1 cellular context compared by ENCODE assay signal in the genomic region with DNA sequence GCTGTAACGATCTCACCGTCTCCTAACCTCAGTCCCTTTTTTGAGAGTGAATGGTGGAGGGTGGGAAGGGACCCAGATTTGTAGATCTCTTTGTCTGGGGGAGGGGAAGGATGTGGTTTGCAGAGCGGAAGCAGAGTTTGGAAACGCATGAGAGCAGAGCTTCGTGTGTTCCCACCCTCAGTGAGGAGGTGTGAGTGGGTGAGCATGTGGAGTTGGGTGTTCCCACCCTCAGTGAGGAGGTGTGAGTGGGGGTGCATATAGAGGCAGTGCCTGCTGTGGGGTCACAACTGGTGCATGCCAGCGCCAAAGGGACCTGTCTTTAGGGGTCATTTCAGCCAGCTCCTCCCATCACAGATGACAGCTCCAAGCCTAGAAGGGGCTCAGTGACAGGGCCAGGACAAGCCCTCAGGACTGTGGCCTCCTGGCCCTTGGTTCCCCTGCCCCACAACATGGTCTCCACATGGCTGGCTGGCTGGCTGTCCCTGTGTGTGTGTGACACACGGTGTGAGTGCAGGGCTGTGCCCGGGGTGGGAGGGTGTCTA.
TF ChIP-seq lines count a peak whose summit lies in the region.

No MANE protein-coding gene starts in this region.

TF ChIP-seq in K562, 482 proteins besides CTCF, POLR2A, EP300 and RAD21 (continued from another document):
- TF ChIP-seq, protein P1, sequence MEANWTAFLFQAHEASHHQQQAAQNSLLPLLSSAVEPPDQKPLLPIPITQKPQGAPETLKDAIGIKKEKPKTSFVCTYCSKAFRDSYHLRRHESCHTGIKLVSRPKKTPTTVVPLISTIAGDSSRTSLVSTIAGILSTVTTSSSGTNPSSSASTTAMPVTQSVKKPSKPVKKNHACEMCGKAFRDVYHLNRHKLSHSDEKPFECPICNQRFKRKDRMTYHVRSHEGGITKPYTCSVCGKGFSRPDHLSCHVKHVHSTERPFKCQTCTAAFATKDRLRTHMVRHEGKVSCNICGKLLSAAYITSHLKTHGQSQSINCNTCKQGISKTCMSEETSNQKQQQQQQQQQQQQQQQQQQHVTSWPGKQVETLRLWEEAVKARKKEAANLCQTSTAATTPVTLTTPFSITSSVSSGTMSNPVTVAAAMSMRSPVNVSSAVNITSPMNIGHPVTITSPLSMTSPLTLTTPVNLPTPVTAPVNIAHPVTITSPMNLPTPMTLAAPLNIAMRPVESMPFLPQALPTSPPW (CRISPR knock-in tag; IDR thresholded peaks at IDR 0.05): peak; percentile 31; the same call in 1 of the 2 replicates
- TF ChIP-seq ERF (CRISPR knock-in tag; IDR thresholded peaks at IDR 0.05): 0 out of 2 replicates have a peak, but pooled peaks have one; percentile 54
- no peak for TF ChIP-seq SMARCA5 (IDR thresholded peaks at IDR 0.05)
- TF ChIP-seq, protein P2, sequence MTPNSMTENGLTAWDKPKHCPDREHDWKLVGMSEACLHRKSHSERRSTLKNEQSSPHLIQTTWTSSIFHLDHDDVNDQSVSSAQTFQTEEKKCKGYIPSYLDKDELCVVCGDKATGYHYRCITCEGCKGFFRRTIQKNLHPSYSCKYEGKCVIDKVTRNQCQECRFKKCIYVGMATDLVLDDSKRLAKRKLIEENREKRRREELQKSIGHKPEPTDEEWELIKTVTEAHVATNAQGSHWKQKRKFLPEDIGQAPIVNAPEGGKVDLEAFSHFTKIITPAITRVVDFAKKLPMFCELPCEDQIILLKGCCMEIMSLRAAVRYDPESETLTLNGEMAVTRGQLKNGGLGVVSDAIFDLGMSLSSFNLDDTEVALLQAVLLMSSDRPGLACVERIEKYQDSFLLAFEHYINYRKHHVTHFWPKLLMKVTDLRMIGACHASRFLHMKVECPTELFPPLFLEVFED (CRISPR knock-in tag; conservative IDR thresholded peaks at IDR 0.05): 0 out of 2 replicates have a peak, but pooled peaks have one; percentile 38
- TF ChIP-seq RAD51 (IDR thresholded peaks at IDR 0.05; ENCODE audit: borderline replicate concordance, low read depth): no peak
- TF ChIP-seq NFIC (IDR thresholded peaks at IDR 0.05): no peak
- no peak for TF ChIP-seq RFX7 (CRISPR knock-in tag; IDR thresholded peaks at IDR 0.05)
- TF ChIP-seq, protein P3, sequence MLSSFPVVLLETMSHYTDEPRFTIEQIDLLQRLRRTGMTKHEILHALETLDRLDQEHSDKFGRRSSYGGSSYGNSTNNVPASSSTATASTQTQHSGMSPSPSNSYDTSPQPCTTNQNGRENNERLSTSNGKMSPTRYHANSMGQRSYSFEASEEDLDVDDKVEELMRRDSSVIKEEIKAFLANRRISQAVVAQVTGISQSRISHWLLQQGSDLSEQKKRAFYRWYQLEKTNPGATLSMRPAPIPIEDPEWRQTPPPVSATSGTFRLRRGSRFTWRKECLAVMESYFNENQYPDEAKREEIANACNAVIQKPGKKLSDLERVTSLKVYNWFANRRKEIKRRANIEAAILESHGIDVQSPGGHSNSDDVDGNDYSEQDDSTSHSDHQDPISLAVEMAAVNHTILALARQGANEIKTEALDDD (IDR thresholded peaks at IDR 0.05): no peak
- TF ChIP-seq ZNF217 (CRISPR knock-in tag; IDR thresholded peaks at IDR 0.05): no peak
- no peak for TF ChIP-seq ASH1L (IDR thresholded peaks at IDR 0.05; ENCODE audit: borderline replicate concordance, low read depth, partially characterized antibody)
